In the genomic region with DNA sequence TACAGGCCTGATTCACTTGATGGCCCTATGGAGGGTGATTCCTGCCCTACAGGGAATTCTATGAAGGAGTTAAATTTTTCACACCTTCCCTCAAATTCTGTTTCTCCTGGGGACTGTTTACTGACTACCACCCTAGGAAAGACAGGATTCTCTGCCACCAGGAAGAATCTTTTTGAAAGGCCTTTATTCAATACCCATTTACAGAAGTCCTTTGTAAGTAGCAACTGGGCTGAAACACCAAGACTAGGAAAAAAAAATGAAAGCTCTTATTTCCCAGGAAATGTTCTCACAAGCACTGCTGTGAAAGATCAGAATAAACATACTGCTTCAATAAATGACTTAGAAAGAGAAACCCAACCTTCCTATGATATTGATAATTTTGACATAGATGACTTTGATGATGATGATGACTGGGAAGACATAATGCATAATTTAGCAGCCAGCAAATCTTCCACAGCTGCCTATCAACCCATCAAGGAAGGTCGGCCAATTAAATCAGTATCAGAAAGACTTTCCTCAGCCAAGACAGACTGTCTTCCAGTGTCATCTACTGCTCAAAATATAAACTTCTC, we compare ENCODE assay signal across 26 cellular contexts. TPM values are rescaled to one million over a fixed set of nuclear protein-coding genes. Genes with fewer than 3 reads are reported as not detected.
DNase-seq lines count a peak whose midpoint lies in the region; ATAC-seq and TF ChIP-seq lines count a peak whose summit lies in the region.
"Had no signal": no experiment of that assay in that cellular context is flagged by ENCODE, and none has a peak within 500 bp of the region (broad histone marks: within the 10 kb centered on the region; RNA-seq: fewer than 3 reads in every experiment).

No MANE protein-coding gene starts in this region.

- H3K27me3 ChIP-seq in HUES48 (ENCODE audit: control insufficient read depth, insufficient read depth, low read length) (no peaks in the 10 kb centered on the region), dorsolateral prefrontal cortex (no peaks in the 10 kb centered on the region), neural cell (ENCODE audit: insufficient read depth, low read depth, low read length) (no peaks in the 10 kb centered on the region)
- no peaks in the 10 kb centered on the region for H3K27me3 ChIP-seq in CD8-positive, alpha-beta T cell (ENCODE audit: insufficient read depth, low read length)
- H3K27me3 ChIP-seq: esophagus squamous epithelium, SJSA1, tibial artery had no signal

- ATAC-seq in CD8-positive, alpha-beta T cell = no peak
- no peak for ATAC-seq in GM21423 (IDR thresholded peaks at IDR 0.05; ENCODE audit: unreplicated experiment)
- ATAC-seq in activated naive CD4-positive, alpha-beta T cell treated with anti-CD3 and anti-CD28 coated beads, Interleukin-2, amount 50 U/mL, for 72 hours = no peak
- ATAC-seq: activated T-helper 17 cell treated with anti-CD3 and anti-CD28 coated beads, Interleukin-2, amount 50 U/mL, for 72 hours; effector memory CD8-positive, alpha-beta T cell; PC-3; stimulated activated naive B cell treated with anti-CD40 and anti-IgM and Interleukin-4, amounts not matched to agents 10 μg/mL and 1 μg/mL and 100 μg/mL, for 72 hours; T-helper 17 cell had no signal

- no peaks in the 10 kb centered on the region for H3K9me3 Mint-ChIP-seq in CD14-positive monocyte
- H3K9me3 Mint-ChIP-seq in CD8-positive, alpha-beta T cell = no peaks in the 10 kb centered on the region
- no peaks in the 10 kb centered on the region for H3K9me3 Mint-ChIP-seq in activated naive CD4-positive, alpha-beta T cell treated with anti-CD3 and anti-CD28 coated beads, Interleukin-2, amount 50 U/mL, for 72 hours
- H3K9me3 Mint-ChIP-seq: activated naive CD8-positive, alpha-beta T cell treated with anti-CD3 and anti-CD28 coated beads, Interleukin-2, amount 10 ng/mL, durations not matched to agents 7 days and 5 days; activated T-helper 17 cell treated with anti-CD3 and anti-CD28 coated beads, Interleukin-2, amount 50 U/mL, for 72 hours; CD8-positive, alpha-beta memory T cell; effector memory CD8-positive, alpha-beta T cell; stimulated activated naive B cell treated with anti-CD40 and anti-IgM and Interleukin-4, amounts not matched to agents 10 μg/mL and 1 μg/mL and 100 μg/mL, for 72 hours had no signal

- H3K9ac ChIP-seq in HUES48 (ENCODE audit: low read depth, low read length) (no peak overlapping the region), neural cell (ENCODE audit: low read length) (no peak overlapping the region)

- H3K4me3 Mint-ChIP-seq in CD14-positive monocyte = no peak overlapping the region
- no peak overlapping the region for H3K4me3 Mint-ChIP-seq in CD8-positive, alpha-beta T cell
- H3K4me3 Mint-ChIP-seq: activated naive CD8-positive, alpha-beta T cell treated with anti-CD3 and anti-CD28 coated beads, Interleukin-2, amount 10 ng/mL, durations not matched to agents 7 days and 5 days; activated T-helper 17 cell treated with anti-CD3 and anti-CD28 coated beads, Interleukin-2, amount 50 U/mL, for 72 hours; CD8-positive, alpha-beta memory T cell; effector memory CD8-positive, alpha-beta T cell; stimulated activated naive B cell treated with anti-CD40 and anti-IgM and Interleukin-4, amounts not matched to agents 10 μg/mL and 1 μg/mL and 100 μg/mL, for 72 hours; T-helper 17 cell had no signal

- peaks cover 89% of the 10 kb centered on the region for H3K36me3 ChIP-seq in HUES48 (ENCODE audit: control insufficient read depth, insufficient read depth, low read length)
- no peaks in the 10 kb centered on the region for H3K36me3 ChIP-seq in neural cell (ENCODE audit: insufficient read depth, low read length)
- no peaks in the 10 kb centered on the region for H3K36me3 ChIP-seq in CD8-positive, alpha-beta T cell (ENCODE audit: insufficient read depth, low read length)
- H3K36me3 ChIP-seq: esophagus squamous epithelium, tibial artery had no signal

- no peak for DNase-seq in CD14-positive monocyte (ENCODE audit: low spot score)
- no peak for DNase-seq in dorsolateral prefrontal cortex
- no peak for DNase-seq in DMS 273 treated with DMSO at 0.1 percent for 48 hours (lab: John Stamatoyannopoulos, UW)
- no peak for DNase-seq in CD8-positive, alpha-beta T cell
- no peak for DNase-seq in activated naive CD4-positive, alpha-beta T cell treated with anti-CD3 and anti-CD28 coated beads, Interleukin-2, amount 50 U/mL, for 72 hours (ENCODE audit: low spot score in 2 of 2)
- DNase-seq: activated CD4-positive, alpha-beta T cell treated with anti-CD3 and anti-CD28 coated beads for 48 hours; activated naive CD8-positive, alpha-beta T cell treated with anti-CD3 and anti-CD28 coated beads, Interleukin-2, amount 10 ng/mL, durations not matched to agents 7 days and 5 days; CD8-positive, alpha-beta memory T cell; DMS79 treated with DMSO at 0.1 percent for 48 hours; effector memory CD8-positive, alpha-beta T cell; esophagus squamous epithelium; Karpas-422; NCI-H1930; NCI-H2227 treated with DMSO at 0.1 percent for 48 hours; NCI-H774; nucleus accumbens; PC-3; stimulated activated CD4-positive, alpha-beta T cell treated with anti-CD3 and anti-CD28 coated beads, Interleukin-2, amount 100 ng/mL, for 48 hours; stimulated activated naive B cell treated with anti-CD40 and anti-IgM and Interleukin-4, amounts not matched to agents 10 μg/mL and 1 μg/mL and 100 μg/mL, for 72 hours; T-helper 17 cell; tibial artery had no signal

- intact Hi-C loops in CD14-positive monocyte (cut with micrococcal nuclease) = loop anchor here (5.0 to 10.0 kb wide), 2 partner anchors 46 to 112 kb away; a partner anchor contains a TSS
- intact Hi-C loops in dorsolateral prefrontal cortex (cut with DNase I) = no loop called here
- intact Hi-C loops in CD8-positive, alpha-beta T cell (cut with DNase I, micrococcal nuclease) = no loop called here

- peaks cover 28% of the 10 kb centered on the region for H3K4me1 Mint-ChIP-seq in CD14-positive monocyte
- no peaks in the 10 kb centered on the region for H3K4me1 Mint-ChIP-seq in CD8-positive, alpha-beta T cell (ENCODE audit: low read depth)
- H3K4me1 Mint-ChIP-seq: CD8-positive, alpha-beta memory T cell; stimulated activated naive B cell treated with anti-CD40 and anti-IgM and Interleukin-4, amounts not matched to agents 10 μg/mL and 1 μg/mL and 100 μg/mL, for 72 hours had no signal

- H3K27ac Mint-ChIP-seq in CD14-positive monocyte = peak overlapping the region in 4 of 7 donors; percentile 16 to 65 (median 52)
- no peak overlapping the region for H3K27ac Mint-ChIP-seq in CD8-positive, alpha-beta T cell
- no peak overlapping the region for H3K27ac Mint-ChIP-seq in activated naive CD4-positive, alpha-beta T cell treated with anti-CD3 and anti-CD28 coated beads, Interleukin-2, amount 50 U/mL, for 72 hours
- H3K27ac Mint-ChIP-seq: activated naive CD8-positive, alpha-beta T cell treated with anti-CD3 and anti-CD28 coated beads, Interleukin-2, amount 10 ng/mL, durations not matched to agents 7 days and 5 days; activated T-helper 17 cell treated with anti-CD3 and anti-CD28 coated beads, Interleukin-2, amount 50 U/mL, for 72 hours; effector memory CD8-positive, alpha-beta T cell; stimulated activated naive B cell treated with anti-CD40 and anti-IgM and Interleukin-4, amounts not matched to agents 10 μg/mL and 1 μg/mL and 100 μg/mL, for 72 hours; T-helper 17 cell had no signal

- no peaks in the 10 kb centered on the region for H3K9me2 ChIP-seq in neural cell (ENCODE audit: insufficient read depth, low read length)

- TF ChIP-seq CTCF in CD14-positive monocyte (IDR thresholded peaks at IDR 0.05) = no peak
- peak in 2 of 56 donors; percentile 5 to 10 for TF ChIP-seq CTCF in dorsolateral prefrontal cortex (IDR thresholded peaks at IDR 0.05 in 54 of 56, conservative IDR thresholded peaks at IDR 0.05 in 2 of 56; ENCODE audit: low read depth in 1 of 56, partially characterized antibody in 56 of 56)
- no peak for TF ChIP-seq CTCF in neural cell (IDR thresholded peaks at IDR 0.05; ENCODE audit: poor library complexity, severe bottlenecking)
- TF ChIP-seq CTCF in CD8-positive, alpha-beta T cell (IDR thresholded peaks at IDR 0.05) = no peak

- H3K4me1 ChIP-seq in HUES48 (ENCODE audit: control insufficient read depth, insufficient read depth, low read length) = peaks cover 22% of the 10 kb centered on the region
- no peaks in the 10 kb centered on the region for H3K4me1 ChIP-seq in CD8-positive, alpha-beta T cell (ENCODE audit: insufficient read depth, low read length)
- H3K4me1 ChIP-seq: esophagus squamous epithelium had no signal

- H3K4me3 ChIP-seq in HUES48 (ENCODE audit: low read depth, low read length) (no peak overlapping the region), dorsolateral prefrontal cortex (peak overlapping the region in 7 of 59 donors; percentile 9 to 25 (median 13)), neural cell (ENCODE audit: low read length) (peak overlapping the region; percentile 11)
- no peak overlapping the region for H3K4me3 ChIP-seq in CD8-positive, alpha-beta T cell (ENCODE audit: low read depth, low read length)
- H3K4me3 ChIP-seq: esophagus squamous epithelium, SJSA1, tibial artery had no signal

- H3F3A ChIP-seq in neural cell (ENCODE audit: insufficient read depth, low read length, poor library complexity, severe bottlenecking) = no peaks in the 10 kb centered on the region

- peak overlapping the region; percentile 75 for H3K27ac ChIP-seq in HUES48 (ENCODE audit: low read depth, low read length)
- peak overlapping the region in 58 of 59 donors; percentile 2 to 86 (median 70) for H3K27ac ChIP-seq in dorsolateral prefrontal cortex
- peak overlapping the region; percentile 65 for H3K27ac ChIP-seq in neural cell (ENCODE audit: low read length)
- no peak overlapping the region for H3K27ac ChIP-seq in CD8-positive, alpha-beta T cell (ENCODE audit: low read depth, low read length)
- H3K27ac ChIP-seq: SJSA1, tibial artery had no signal

- POLR2A ChIA-PET in CD8-positive, alpha-beta T cell (lab: Charles Lee) = no interaction called here

- TF ChIP-seq EP300 in neural cell (conservative IDR thresholded peaks at IDR 0.05; ENCODE audit: poor library complexity, severe bottlenecking) = peak; percentile 69

- H4K20me1 ChIP-seq in neural cell (ENCODE audit: insufficient read depth) = no peaks in the 10 kb centered on the region

- no peak overlapping the region for H3K4me2 ChIP-seq in neural cell (ENCODE audit: low read length)

- H3K9me3 ChIP-seq in HUES48 (ENCODE audit: control insufficient read depth, insufficient read depth, low read length) = no peaks in the 10 kb centered on the region
- H3K9me3 ChIP-seq in neural cell (ENCODE audit: low read length) = no peaks in the 10 kb centered on the region
- no peaks in the 10 kb centered on the region for H3K9me3 ChIP-seq in CD8-positive, alpha-beta T cell (ENCODE audit: low read length)
- H3K9me3 ChIP-seq: esophagus squamous epithelium, SJSA1, tibial artery had no signal

- peaks cover 0 to 1% (median 0%) of the 10 kb centered on the region in 3 donors for H3K27me3 Mint-ChIP-seq in CD14-positive monocyte (ENCODE audit: low read depth in 3 of 3)
- no peaks in the 10 kb centered on the region for H3K27me3 Mint-ChIP-seq in CD8-positive, alpha-beta T cell (ENCODE audit: low read depth)
- H3K27me3 Mint-ChIP-seq: activated naive CD8-positive, alpha-beta T cell treated with anti-CD3 and anti-CD28 coated beads, Interleukin-2, amount 10 ng/mL, durations not matched to agents 7 days and 5 days; activated T-helper 17 cell treated with anti-CD3 and anti-CD28 coated beads, Interleukin-2, amount 50 U/mL, for 72 hours; CD8-positive, alpha-beta memory T cell; effector memory CD8-positive, alpha-beta T cell; stimulated activated naive B cell treated with anti-CD40 and anti-IgM and Interleukin-4, amounts not matched to agents 10 μg/mL and 1 μg/mL and 100 μg/mL, for 72 hours; T-helper 17 cell had no signal

- TF ChIP-seq RAD21 in neural cell (conservative IDR thresholded peaks at IDR 0.05) = no peak

- peaks cover 8 to 26% of the 10 kb centered on the region in 2 donors for H3K36me3 Mint-ChIP-seq in CD14-positive monocyte
- peaks cover 36% of the 10 kb centered on the region for H3K36me3 Mint-ChIP-seq in CD8-positive, alpha-beta T cell
- peaks cover 23 to 43% of the 10 kb centered on the region in 2 donors for H3K36me3 Mint-ChIP-seq in activated naive CD4-positive, alpha-beta T cell treated with anti-CD3 and anti-CD28 coated beads, Interleukin-2, amount 50 U/mL, for 72 hours

- no peaks in the 10 kb centered on the region for H3K79me2 ChIP-seq in neural cell (replicated peaks; ENCODE audit: insufficient read depth, low read length)

- CTCF ChIA-PET in CD8-positive, alpha-beta T cell (lab: Charles Lee) = no interaction called here

- H2AFZ ChIP-seq in neural cell (ENCODE audit: low read depth, low read length) = no peak overlapping the region

RNA-seq across cellular contexts. Expression of a gene that starts 43.6 kb away (rescaled TPM):
- 1 to 10 TPM in 1 of 2 donors, under 1 TPM in 1; 0.69 to 2.3 TPM for polyA plus RNA-seq in CD14-positive monocyte
- total RNA-seq in dorsolateral prefrontal cortex = 10 to 100 TPM in 3 of 120 experiments, 1 to 10 TPM in 117; 1.9 to 12.9 (median 5.7) TPM
- polyA plus RNA-seq in neural cell = 2.2 and 4.5 TPM in 2 replicates
- 2.7 and 3.0 TPM in 2 replicates for polyA minus RNA-seq in neural cell
- 1 to 10 TPM; 2.5 to 2.6 TPM for total RNA-seq in CD8-positive, alpha-beta T cell
- 10 to 100 TPM; 71.9 to 79.6 TPM for total RNA-seq in activated naive CD4-positive, alpha-beta T cell treated with anti-CD3 and anti-CD28 coated beads, Interleukin-2, amount 50 U/mL, for 72 hours

Comparison
In these comparisons a context has a peak if more than half of its experiments do, and no peak if none do; other contexts are left out.
1. H3K27ac Mint-ChIP-seq: peak in CD14-positive monocyte (4 of 7); none in CD8-positive, alpha-beta T cell (single experiment) and activated naive CD4-positive, alpha-beta T cell treated with anti-CD3 and anti-CD28 coated beads, Interleukin-2, amount 50 U/mL, for 72 hours (0 of 2).
2. RNA of a gene that starts 43.6 kb away (total RNA-seq): 71.9 to 79.6 TPM in activated naive CD4-positive, alpha-beta T cell treated with anti-CD3 and anti-CD28 coated beads, Interleukin-2, amount 50 U/mL, for 72 hours; 1.9 to 12.9 TPM in dorsolateral prefrontal cortex and 2.5 to 2.6 TPM in CD8-positive, alpha-beta T cell; every median in the first group is over 4 times any median in the second.
3. intact Hi-C loops: an anchor here in CD14-positive monocyte (5.0 to 10.0 kb wide); none called in dorsolateral prefrontal cortex and CD8-positive, alpha-beta T cell.